Comparison of ENCODE assay signal across 29 cellular contexts in the genomic region with DNA sequence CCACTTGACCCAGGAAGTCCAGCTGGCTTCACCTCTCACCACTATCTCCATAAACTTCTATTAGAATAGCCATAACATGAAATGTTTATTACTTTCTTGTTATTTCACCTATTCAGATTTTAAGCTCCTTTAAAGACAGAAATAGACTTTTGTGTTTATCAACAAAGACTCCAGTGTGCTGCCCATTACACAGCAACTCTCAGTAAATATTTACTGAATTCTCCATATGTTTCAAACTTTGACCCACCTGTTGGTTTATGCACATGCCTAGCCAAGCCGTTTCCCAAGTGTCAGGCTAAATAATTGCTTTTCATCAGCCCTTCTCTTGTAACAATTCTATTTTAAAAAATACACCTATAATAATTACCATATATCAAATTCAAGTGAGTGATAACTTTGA.
"Had no signal": no experiment of that assay in that cellular context is flagged by ENCODE, and none has a peak within 500 bp of the region (broad histone marks: within the 10 kb centered on the region; RNA-seq: fewer than 3 reads in every experiment).

No MANE protein-coding gene starts in this region.

- H3K4me1 Mint-ChIP-seq: endodermal cell had no signal

- FAIRE-seq: colon, endometrium, endothelial cell of umbilical vein, frontal cortex had no signal

- DNase-seq: colonic mucosa; cortex of kidney; dermis blood vessel endothelial cell; dorsolateral prefrontal cortex; effector CD4-positive, alpha-beta T cell; effector CD8-positive, alpha-beta T cell; effector memory CD4-positive, alpha-beta T cell; effector memory CD8-positive, alpha-beta T cell; endodermal cell; erythroblast; esophagus squamous epithelium; foreskin fibroblast; foreskin keratinocyte; foreskin melanocyte; gastrocnemius medialis; glutamatergic neuron; head of caudate nucleus; heart left ventricle; heart right ventricle had no signal

- H3K27ac Mint-ChIP-seq: dendritic cell treated with granulocyte-macrophage colony-stimulating factor and Interleukin-4, amounts not matched to agents 40 ng/mL and 50 ng/mL, for 4 days; effector memory CD8-positive, alpha-beta T cell; endodermal cell had no signal

- H3K4me3 ChIP-seq: colonic mucosa, coronary artery, dorsolateral prefrontal cortex, esophagus muscularis mucosa, esophagus squamous epithelium, gastrocnemius medialis, gastroesophageal sphincter, heart left ventricle, heart right ventricle had no signal

- H3K27me3 ChIP-seq: colonic mucosa, dorsolateral prefrontal cortex, esophagus muscularis mucosa, esophagus squamous epithelium, foreskin keratinocyte, gastrocnemius medialis, gastroesophageal sphincter, heart left ventricle, heart right ventricle had no signal

- H3K9me3 Mint-ChIP-seq: dendritic cell treated with granulocyte-macrophage colony-stimulating factor and Interleukin-4, amounts not matched to agents 40 ng/mL and 50 ng/mL, for 4 days; effector memory CD8-positive, alpha-beta T cell had no signal

- H3K27me3 Mint-ChIP-seq: dendritic cell treated with granulocyte-macrophage colony-stimulating factor and Interleukin-4, amounts not matched to agents 40 ng/mL and 50 ng/mL, for 4 days had no signal

- H3K4me3 Mint-ChIP-seq: dendritic cell treated with granulocyte-macrophage colony-stimulating factor and Interleukin-4, amounts not matched to agents 40 ng/mL and 50 ng/mL, for 4 days; effector memory CD8-positive, alpha-beta T cell; endodermal cell had no signal

- H3K4me1 ChIP-seq: colonic mucosa, esophagus muscularis mucosa, esophagus squamous epithelium, foreskin keratinocyte, gastrocnemius medialis, gastroesophageal sphincter, heart left ventricle, heart right ventricle had no signal

- H3K36me3 ChIP-seq: colonic mucosa, esophagus muscularis mucosa, esophagus squamous epithelium, gastrocnemius medialis, gastroesophageal sphincter, heart left ventricle, heart right ventricle had no signal

- H3K27ac ChIP-seq: colonic mucosa, coronary artery, dorsolateral prefrontal cortex, epithelial cell of prostate, esophagus muscularis mucosa, esophagus squamous epithelium, foreskin keratinocyte, gastrocnemius medialis, gastroesophageal sphincter, heart left ventricle, heart right ventricle had no signal

- ATAC-seq: effector memory CD8-positive, alpha-beta T cell; esophagus mucosa; foreskin keratinocyte; gastrocnemius medialis; gastroesophageal sphincter; heart left ventricle; heart right ventricle had no signal

- H3K9me3 ChIP-seq: colonic mucosa, esophagus muscularis mucosa, esophagus squamous epithelium, gastrocnemius medialis, gastroesophageal sphincter, heart left ventricle, heart right ventricle had no signal
